In genomic region chr1:152080494-152080893, GRCh38 we compare ENCODE assay signal across 5 cellular contexts. TPM values are rescaled to one million over a fixed set of nuclear protein-coding genes. Genes with fewer than 3 reads are reported as not detected.
"Had no signal": no experiment of that assay in that cellular context is flagged by ENCODE, and none has a peak within 500 bp of the region (broad histone marks: within the 10 kb centered on the region; RNA-seq: fewer than 3 reads in every experiment).

No MANE protein-coding gene starts in this region.

RNA-seq across cellular contexts. Expression of gene TCHHL1, which starts 8.4 kb away (rescaled TPM):
- total RNA-seq: HepG2, HT-29, HT1080, IMR-90, K562 had no signal

RNA-seq across cellular contexts. Expression of gene TCHH, which starts 34.8 kb away (rescaled TPM):
- total RNA-seq: HepG2, HT-29, HT1080, IMR-90, K562 had no signal
